Comparison of ENCODE assay signal across 1 cellular context in genomic region chr15:55407949-55408766, GRCh38.
A peak's percentile ranks its signal among the peaks of the same experiment; 100 is the strongest.
TF ChIP-seq lines count a peak whose summit lies in the region.

Gene CCPG1 (minus strand): TSS chr15:55408359. CDS start chr15:55389424, 18,935 bp downstream.
Gene PIERCE2 (plus strand): TSS chr15:55408495. CDS start chr15:55408769, 274 bp downstream.

TF ChIP-seq in K562, 482 proteins besides CTCF, POLR2A, EP300 and RAD21 (continued from another document and continues in another):
- 0 out of 2 replicates have a peak, but pooled peaks have one; percentile 80 for TF ChIP-seq AFF4 (CRISPR knock-in tag; IDR thresholded peaks at IDR 0.05)
- no peak for TF ChIP-seq PURB (CRISPR knock-in tag; IDR thresholded peaks at IDR 0.05; ENCODE audit: low read depth)
- peak; percentile 44 for TF ChIP-seq HDAC3 (IDR thresholded peaks at IDR 0.05; ENCODE audit: borderline replicate concordance, partially characterized antibody)
- no peak for TF ChIP-seq NR4A1 (CRISPR knock-in tag; IDR thresholded peaks at IDR 0.05)
- peak; percentile 36; the same call in 1 of the 2 replicates for TF ChIP-seq NR4A1 (tag; IDR thresholded peaks at IDR 0.05)
- peak; percentile 81; the same call in 1 of the 2 replicates for TF ChIP-seq ARID4B (CRISPR knock-in tag; IDR thresholded peaks at IDR 0.05)
- TF ChIP-seq FOSL1 (tag; conservative IDR thresholded peaks at IDR 0.05), result no peak
- peak; percentile 77 for TF ChIP-seq SUPT5H (IDR thresholded peaks at IDR 0.05)
- no peak for TF ChIP-seq SNAPC5 (CRISPR knock-in tag; IDR thresholded peaks at IDR 0.05)
- no peak for TF ChIP-seq SMAD1 (IDR thresholded peaks at IDR 0.05; ENCODE audit: low read depth, low read length, partially characterized antibody)
- no peak for TF ChIP-seq IFI16 (CRISPR knock-in tag; IDR thresholded peaks at IDR 0.05)
- TF ChIP-seq MTA1 (IDR thresholded peaks at IDR 0.05; ENCODE audit: borderline replicate concordance), result no peak
- no peak for TF ChIP-seq SMARCA5 (IDR thresholded peaks at IDR 0.05)
- TF ChIP-seq ZNF318 (IDR thresholded peaks at IDR 0.05; ENCODE audit: borderline replicate concordance in 1 of 2, low read depth in 1 of 2), result no peak
- peak; percentile 43 to 78 for TF ChIP-seq E2F6 (IDR thresholded peaks at IDR 0.05; ENCODE audit: borderline replicate concordance in 1 of 2, extremely low read depth in 1 of 2, insufficient read depth in 1 of 2, insufficient read length in 1 of 2, low read depth in 1 of 2, low read length in 1 of 2, poor library complexity in 1 of 2, severe bottlenecking in 1 of 2)
- no peak for TF ChIP-seq SRSF1 (IDR thresholded peaks at IDR 0.05; ENCODE audit: low read depth, low read length)
- TF ChIP-seq CUX1 (CRISPR knock-in tag; IDR thresholded peaks at IDR 0.05), result no peak
- no peak for TF ChIP-seq ARID2 (IDR thresholded peaks at IDR 0.05)
- no peak for TF ChIP-seq ZNF77 (CRISPR knock-in tag; IDR thresholded peaks at IDR 0.05)
- no peak for TF ChIP-seq E2F3 (CRISPR knock-in tag; IDR thresholded peaks at IDR 0.05)
- no peak for TF ChIP-seq SRSF3 (IDR thresholded peaks at IDR 0.05; ENCODE audit: insufficient read depth, low read length)
- TF ChIP-seq STAT5B (CRISPR knock-in tag; IDR thresholded peaks at IDR 0.05), result no peak
- peak; percentile 41; the same call in 1 of the 2 replicates for TF ChIP-seq JUND (IDR thresholded peaks at IDR 0.05; ENCODE audit: borderline replicate concordance, low read depth, low read length)
- TF ChIP-seq JUND (tag; IDR thresholded peaks at IDR 0.05; ENCODE audit: borderline replicate concordance, low read depth, low read length), result no peak; the same call in 2 of the 3 replicates
- no peak for TF ChIP-seq ZNF175 (CRISPR knock-in tag; IDR thresholded peaks at IDR 0.05; ENCODE audit: low read depth)
- no peak for TF ChIP-seq HSF4 (CRISPR knock-in tag; IDR thresholded peaks at IDR 0.05; ENCODE audit: borderline replicate concordance)
- TF ChIP-seq UBTF (IDR thresholded peaks at IDR 0.05; ENCODE audit: borderline replicate concordance in 1 of 2, low read depth in 2 of 2, low read length in 2 of 2), result peak; percentile 63 to 90; a peak in 1 of 4 replicates
- no peak for TF ChIP-seq ZKSCAN3 (CRISPR knock-in tag; IDR thresholded peaks at IDR 0.05)
- TF ChIP-seq SREBF2 (CRISPR knock-in tag; IDR thresholded peaks at IDR 0.05), result no peak
